ENCODE assay signal across 1 cellular context in the genomic region with DNA sequence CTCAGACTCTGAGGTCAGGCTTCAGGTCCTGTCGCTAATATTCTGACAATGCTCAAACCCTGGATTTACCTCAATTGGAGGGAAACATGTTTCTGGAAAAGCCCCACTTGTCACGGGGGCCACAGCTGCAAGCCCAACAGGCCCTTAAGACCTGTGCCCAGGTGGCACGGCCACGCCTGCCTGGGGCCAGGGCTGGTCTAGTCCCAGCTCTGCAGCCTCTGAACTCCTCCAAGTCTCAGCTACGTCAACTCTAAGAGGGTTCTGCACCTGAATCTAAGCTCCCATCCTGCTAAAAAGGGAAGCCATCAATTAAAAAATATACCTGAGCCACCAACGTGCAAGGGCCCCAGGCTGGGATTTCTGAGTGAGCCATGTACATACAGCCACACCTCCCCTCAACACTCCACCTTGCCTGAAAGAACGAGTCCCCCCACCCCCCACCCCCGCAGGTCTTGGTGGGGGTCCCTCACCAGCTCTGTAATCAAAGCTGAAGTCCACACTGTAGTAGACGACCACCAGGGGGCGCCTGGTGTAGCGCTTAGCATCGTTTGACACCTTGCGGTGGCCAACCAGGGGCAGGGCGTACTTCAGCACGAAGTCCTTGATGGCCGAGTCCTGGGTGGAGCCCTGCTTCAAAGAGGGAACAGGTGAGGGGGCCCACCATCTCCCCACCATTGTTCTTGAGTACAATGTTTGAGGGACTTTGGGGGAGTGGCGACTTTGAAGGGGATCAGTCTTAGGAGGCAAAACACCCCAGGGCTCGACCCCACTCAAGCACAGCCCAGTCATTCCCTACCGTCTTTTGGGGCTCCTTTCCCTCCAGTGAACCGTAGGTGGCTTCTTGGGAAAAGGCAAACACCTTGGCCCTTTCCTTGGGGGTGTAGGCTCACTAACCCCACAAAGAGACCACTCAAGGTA.
TF ChIP-seq lines count a peak whose summit lies in the region.

No MANE protein-coding gene starts in this region.

TF ChIP-seq in K562, 482 proteins besides CTCF, POLR2A, EP300 and RAD21 (continued from another document):
- TF ChIP-seq, protein P1, sequence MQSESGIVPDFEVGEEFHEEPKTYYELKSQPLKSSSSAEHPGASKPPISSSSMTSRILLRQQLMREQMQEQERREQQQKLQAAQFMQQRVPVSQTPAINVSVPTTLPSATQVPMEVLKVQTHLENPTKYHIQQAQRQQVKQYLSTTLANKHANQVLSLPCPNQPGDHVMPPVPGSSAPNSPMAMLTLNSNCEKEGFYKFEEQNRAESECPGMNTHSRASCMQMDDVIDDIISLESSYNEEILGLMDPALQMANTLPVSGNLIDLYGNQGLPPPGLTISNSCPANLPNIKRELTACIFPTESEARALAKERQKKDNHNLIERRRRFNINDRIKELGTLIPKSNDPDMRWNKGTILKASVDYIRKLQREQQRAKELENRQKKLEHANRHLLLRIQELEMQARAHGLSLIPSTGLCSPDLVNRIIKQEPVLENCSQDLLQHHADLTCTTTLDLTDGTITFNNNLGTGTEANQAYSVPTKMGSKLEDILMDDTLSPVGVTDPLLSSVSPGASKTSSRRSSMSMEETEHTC (IDR thresholded peaks at IDR 0.05) = no peak
- TF ChIP-seq ZNF668 (CRISPR knock-in tag; IDR thresholded peaks at IDR 0.05) (no peak), PPARD (CRISPR knock-in tag; IDR thresholded peaks at IDR 0.05) (no peak), ZNF143 (CRISPR knock-in tag; IDR thresholded peaks at IDR 0.05) (peak; percentile 58; the same call in 1 of the 2 replicates), JUND (IDR thresholded peaks at IDR 0.05; ENCODE audit: borderline replicate concordance, low read depth, low read length) (peak; percentile 20; the same call in 1 of the 2 replicates), JUND (tag; IDR thresholded peaks at IDR 0.05; ENCODE audit: borderline replicate concordance, low read depth, low read length) (no peak), ZNF785 (CRISPR knock-in tag; IDR thresholded peaks at IDR 0.05) (no peak)
- TF ChIP-seq, protein P2, sequence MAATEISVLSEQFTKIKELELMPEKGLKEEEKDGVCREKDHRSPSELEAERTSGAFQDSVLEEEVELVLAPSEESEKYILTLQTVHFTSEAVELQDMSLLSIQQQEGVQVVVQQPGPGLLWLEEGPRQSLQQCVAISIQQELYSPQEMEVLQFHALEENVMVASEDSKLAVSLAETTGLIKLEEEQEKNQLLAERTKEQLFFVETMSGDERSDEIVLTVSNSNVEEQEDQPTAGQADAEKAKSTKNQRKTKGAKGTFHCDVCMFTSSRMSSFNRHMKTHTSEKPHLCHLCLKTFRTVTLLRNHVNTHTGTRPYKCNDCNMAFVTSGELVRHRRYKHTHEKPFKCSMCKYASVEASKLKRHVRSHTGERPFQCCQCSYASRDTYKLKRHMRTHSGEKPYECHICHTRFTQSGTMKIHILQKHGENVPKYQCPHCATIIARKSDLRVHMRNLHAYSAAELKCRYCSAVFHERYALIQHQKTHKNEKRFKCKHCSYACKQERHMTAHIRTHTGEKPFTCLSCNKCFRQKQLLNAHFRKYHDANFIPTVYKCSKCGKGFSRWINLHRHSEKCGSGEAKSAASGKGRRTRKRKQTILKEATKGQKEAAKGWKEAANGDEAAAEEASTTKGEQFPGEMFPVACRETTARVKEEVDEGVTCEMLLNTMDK (IDR thresholded peaks at IDR 0.05; ENCODE audit: borderline replicate concordance, insufficient read depth, low read depth, low read length, poor library complexity, severe bottlenecking) = peak; percentile 92
- TF ChIP-seq, protein P3, sequence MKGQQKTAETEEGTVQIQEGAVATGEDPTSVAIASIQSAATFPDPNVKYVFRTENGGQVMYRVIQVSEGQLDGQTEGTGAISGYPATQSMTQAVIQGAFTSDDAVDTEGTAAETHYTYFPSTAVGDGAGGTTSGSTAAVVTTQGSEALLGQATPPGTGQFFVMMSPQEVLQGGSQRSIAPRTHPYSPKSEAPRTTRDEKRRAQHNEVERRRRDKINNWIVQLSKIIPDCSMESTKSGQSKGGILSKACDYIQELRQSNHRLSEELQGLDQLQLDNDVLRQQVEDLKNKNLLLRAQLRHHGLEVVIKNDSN (CRISPR knock-in tag; IDR thresholded peaks at IDR 0.05) = peak; percentile 9; the same call in 1 of the 2 replicates
TF ChIP-seq in K562: peak in this region for 45.
